In genomic region chr15:41417418-41417811, GRCh38 we compare ENCODE assay signal across 1 cellular context.
TF ChIP-seq lines count a peak whose summit lies in the region.

No MANE protein-coding gene starts in this region.

TF ChIP-seq in GM23338, 12 proteins besides CTCF, POLR2A, EP300 and RAD21 (continued from another document):
- TF ChIP-seq ZNF462 (CRISPR knock-in tag; IDR thresholded peaks at IDR 0.05) (no peak), EZH2phosphoT487 (IDR thresholded peaks at IDR 0.05; ENCODE audit: unreplicated experiment) (no peak), ZNF331 (CRISPR knock-in tag; IDR thresholded peaks at IDR 0.05; ENCODE audit: low read depth) (no peak)
